Comparison of ENCODE assay signal across 10 cellular contexts in the genomic region with DNA sequence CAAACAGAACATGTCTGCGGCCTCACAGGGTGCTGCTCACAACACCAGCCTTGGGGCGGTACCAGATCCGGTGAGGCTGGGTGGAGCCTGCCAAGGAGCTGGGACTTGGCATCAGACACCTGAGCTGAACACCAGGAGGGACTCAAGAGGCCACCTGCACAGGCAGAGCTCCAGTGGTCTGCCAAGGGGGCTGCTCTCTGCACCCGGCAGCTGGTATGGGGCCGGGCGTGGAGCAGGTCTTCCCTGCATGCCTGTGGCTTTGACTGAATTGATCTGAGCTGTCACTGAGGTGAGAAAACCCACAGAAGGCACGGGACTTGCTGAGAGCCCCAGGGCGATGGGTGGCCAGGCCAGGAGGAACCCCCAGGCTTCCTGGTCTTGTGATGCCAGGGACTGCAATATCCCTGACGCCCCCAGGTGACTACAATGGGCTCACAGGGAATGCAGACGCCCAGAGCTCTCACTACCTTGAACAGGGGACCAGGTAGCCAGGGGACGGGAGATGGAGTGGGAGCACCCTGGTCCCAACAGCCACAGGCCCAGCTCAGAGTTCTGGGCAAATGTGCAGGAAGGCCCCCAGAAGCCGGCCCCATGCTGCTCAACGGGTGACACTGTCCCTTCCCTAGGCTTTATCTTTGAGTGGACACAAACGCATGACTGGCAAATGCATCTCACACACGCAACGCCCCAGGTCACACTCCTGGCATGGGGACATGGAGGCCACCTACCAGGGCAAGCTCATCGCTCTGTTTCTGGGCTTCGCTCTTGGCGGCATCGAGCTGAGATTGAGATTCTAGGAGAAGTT. TPM values are rescaled to one million over a fixed set of nuclear protein-coding genes. Genes with fewer than 3 reads are reported as not detected.
DNase-seq lines count a peak whose midpoint lies in the region; ATAC-seq and TF ChIP-seq lines count a peak whose summit lies in the region.
"Had no signal": no experiment of that assay in that cellular context is flagged by ENCODE, and none has a peak within 500 bp of the region (broad histone marks: within the 10 kb centered on the region; RNA-seq: fewer than 3 reads in every experiment).

No MANE protein-coding gene starts in this region.

- H3K36me3 ChIP-seq in heart right ventricle, result peaks cover 0 to 100% (median 24%) of the 10 kb centered on the region in 9 donors

- no peaks in the 10 kb centered on the region for H3K27me3 ChIP-seq in heart right ventricle
- H3K27me3 ChIP-seq: cardiac muscle cell had no signal

- DNase-seq in Right ventricle myocardium superior (peak; percentile 42), heart right ventricle (no peak), left lobe of liver (ENCODE audit: low spot score) (peak; percentile 48), anterior cingulate cortex (lab: John Stamatoyannopoulos, UW) (no peak)
- DNase-seq: MM.1S had no signal

- no peak for TF ChIP-seq POLR2A in GM18505 (IDR thresholded peaks at IDR 0.05; ENCODE audit: borderline replicate concordance, extremely low read depth, insufficient read depth, insufficient read length)

- no peak overlapping the region for H3K4me3 ChIP-seq in heart right ventricle
- H3K4me3 ChIP-seq: cardiac muscle cell had no signal

- H3K9me3 ChIP-seq in heart right ventricle, result no peaks in the 10 kb centered on the region

- TF ChIP-seq CTCF in heart right ventricle (IDR thresholded peaks at IDR 0.05), result peak in 1 of 9 donors; percentile 16
- TF ChIP-seq CTCF in VCaP (conservative IDR thresholded peaks at IDR 0.05), result no peak; the same call in none of the 2 replicates

- ATAC-seq in Right ventricle myocardium superior (ENCODE audit: poor library complexity) (no peak), heart right ventricle (no peak), left lobe of liver (no peak), HG03460 (IDR thresholded peaks at IDR 0.05; ENCODE audit: unreplicated experiment) (no peak), GM18505 (IDR thresholded peaks at IDR 0.05; ENCODE audit: unreplicated experiment) (no peak), GM21447 (IDR thresholded peaks at IDR 0.05; ENCODE audit: unreplicated experiment) (no peak)

- intact Hi-C loops in Right ventricle myocardium superior (cut with DNase I), result loop anchor here (2.0 to 10.0 kb wide), 2 partner anchors 57 to 81 kb away; no protein-coding TSS in a partner anchor
- intact Hi-C loops in heart right ventricle (cut with DNase I), result loop anchor here (1.0 to 10.0 kb wide), 5 partner anchors 81 to 114 kb away; no protein-coding TSS in a partner anchor

- H3K4me1 ChIP-seq in heart right ventricle, result peaks cover 17 to 45% (median 27%) of the 10 kb centered on the region in 9 donors

- H3K27ac ChIP-seq in heart right ventricle (no peak overlapping the region), VCaP (peak overlapping the region; percentile 38; the same call in 1 of the 2 replicates)

- 89 to 90% methylated on average over 20 of the region's 20 CpGs for WGBS in heart right ventricle, 2 donors

RNA-seq across cellular contexts. Expression of gene DSTN, which starts 48.2 kb away (rescaled TPM):
- total RNA-seq in Right ventricle myocardium superior (860 TPM), heart right ventricle (100 to 1,000 TPM; 353 to 802 (median 569) TPM), left lobe of liver (96.2 TPM)
- 100 to 1,000 TPM; 261 to 538 TPM for polyA plus RNA-seq in heart right ventricle

Comparison
In these comparisons a context has a peak if more than half of its experiments do, and no peak if none do; other contexts are left out.
1. DNase-seq: peak in Right ventricle myocardium superior (single experiment) and left lobe of liver (single experiment); none in heart right ventricle (0 of 2) and anterior cingulate cortex (0 of 58).